Comparison of ENCODE assay signal across 24 cellular contexts in genomic region chr14:53228966-53229365, GRCh38.
DNase-seq lines count a peak whose midpoint lies in the region; ATAC-seq, FAIRE-seq and TF ChIP-seq lines count a peak whose summit lies in the region.
"Had no signal": no experiment of that assay in that cellular context is flagged by ENCODE, and none has a peak within 500 bp of the region (broad histone marks: within the 10 kb centered on the region; RNA-seq: fewer than 3 reads in every experiment).

No MANE protein-coding gene starts in this region.

- no peak overlapping the region for H3K4me3 ChIP-seq in right lobe of liver
- no peak overlapping the region for H3K4me3 ChIP-seq in HepG2 (replicated peaks in 1 of 3; ENCODE audit: insufficient read depth in 1 of 3, low read depth in 2 of 3, low read length in 3 of 3)
- H3K4me3 ChIP-seq: BLaER1 had no signal

- ATAC-seq in right lobe of liver (peak in 3 of 4 donors; percentile 45 to 69 (median 50)), HepG2 (no peak), left lobe of liver (peak; percentile 71), GM21786 (IDR thresholded peaks at IDR 0.05; ENCODE audit: unreplicated experiment) (no peak)

- 32% methylated on average over 4 of the region's 4 CpGs for WGBS in right lobe of liver (ENCODE audit: insufficient coverage, low coverage, low lambda C conversion rate, missing lambda C conversion rate)
- 2% methylated on average over 4 of the region's 4 CpGs for WGBS in HepG2 (ENCODE audit: low lambda C conversion rate)

- TF ChIP-seq POLR2A in right lobe of liver (IDR thresholded peaks at IDR 0.05) = no peak
- TF ChIP-seq POLR2A in HepG2 (IDR thresholded peaks at IDR 0.05; ENCODE audit: insufficient read depth in 1 of 2, low read depth in 2 of 2, low read length in 2 of 2) = no peak

- H2AFZ ChIP-seq in HepG2 (ENCODE audit: low read length) = no peak overlapping the region

- H4K20me1 ChIP-seq in HepG2 (ENCODE audit: insufficient read depth, low read length) = no peaks in the 10 kb centered on the region
- H4K20me1 ChIP-seq: BLaER1 had no signal

- intact Hi-C loops in right lobe of liver (cut with DNase I) = no loop called here
- intact Hi-C loops in HepG2 (cut with micrococcal nuclease; ENCODE audit: unreplicated experiment) = loop anchor here (5.0 kb wide), 1 partner anchor 577 kb away; no protein-coding TSS in a partner anchor

- H3K4me1 ChIP-seq in right lobe of liver = no peaks in the 10 kb centered on the region
- H3K4me1 ChIP-seq in HepG2 (ENCODE audit: insufficient read depth, low read length) = no peaks in the 10 kb centered on the region
- H3K4me1 ChIP-seq: BE2C had no signal

- TF ChIP-seq RAD21 in HepG2 (CRISPR knock-in tag; IDR thresholded peaks at IDR 0.05) = no peak

- CTCF ChIA-PET in HepG2 (lab: Yijun Ruan, JAX; ENCODE audit: low intra/inter-chr PET ratio, low total read pairs) = no interaction called here

- H3K9ac ChIP-seq in HepG2 (ENCODE audit: insufficient read depth, low read depth, low read length) = no peak overlapping the region
- H3K9ac ChIP-seq: BLaER1 had no signal

- TF ChIP-seq EP300 in HepG2 (IDR thresholded peaks at IDR 0.05; ENCODE audit: low read depth in 2 of 2, low read length in 2 of 2) = no peak
- no peak for TF ChIP-seq EP300 in HepG2 (CRISPR knock-in tag; IDR thresholded peaks at IDR 0.05; ENCODE audit: borderline replicate concordance)

- DNase-seq in right lobe of liver (no peak), HepG2 (ENCODE audit: low spot score) (no peak), left lobe of liver (ENCODE audit: low spot score) (no peak), NCI-H526 (lab: John Stamatoyannopoulos, UW) (no peak)
- DNase-seq: 8988T; ACHN; BE2C; C1 segment of cervical spinal cord; CD4-positive, alpha-beta memory T cell; CD4-positive, CD25-positive, alpha-beta regulatory T cell; CD8-positive, alpha-beta memory T cell; COR-L47; DMS 273 treated with DMSO at 0.1 percent for 48 hours; DMS153; DMS53; DMS79; GF-D8 had no signal

- H3K9me3 ChIP-seq in right lobe of liver (no peaks in the 10 kb centered on the region), HepG2 (ENCODE audit: low read length) (no peaks in the 10 kb centered on the region; the same call in 1 of the 2 replicates), KOPT-K1 (ENCODE audit: insufficient read depth, low read length, poor library complexity, severe bottlenecking) (peaks cover 43% of the 10 kb centered on the region)
- H3K9me3 ChIP-seq: BE2C had no signal

- POLR2A ChIA-PET in HepG2 (lab: Yijun Ruan, JAX) = no interaction called here

- H3K36me3 ChIP-seq in right lobe of liver (no peaks in the 10 kb centered on the region), HepG2 (replicated peaks in 1 of 2; ENCODE audit: control insufficient read depth in 1 of 2, insufficient read depth in 2 of 2, low read length in 2 of 2) (no peaks in the 10 kb centered on the region), KOPT-K1 (ENCODE audit: insufficient read depth, low read length) (peaks cover 17% of the 10 kb centered on the region)
- H3K36me3 ChIP-seq: BE2C, BLaER1 had no signal

- TF ChIP-seq CTCF in right lobe of liver (IDR thresholded peaks at IDR 0.05) (no peak), HepG2 (CRISPR knock-in tag; IDR thresholded peaks at IDR 0.05) (no peak)

- H3K79me2 ChIP-seq in HepG2 (ENCODE audit: insufficient read depth, low read length) = no peaks in the 10 kb centered on the region

- in situ Hi-C loops in HepG2 (cut with HindIII; ENCODE audit: extremely low pct_ligation_motif_present, low pct_unique_long_range_greater_than_20kb) = no loop called here

- no TSS peak for BruUV-seq in HepG2 (replicated peaks; lab: Mats Ljungman, UMichigan)

- no peaks in the 10 kb centered on the region for H3K27me3 ChIP-seq in right lobe of liver
- no peaks in the 10 kb centered on the region for H3K27me3 ChIP-seq in HepG2 (ENCODE audit: control insufficient read depth in 1 of 2, insufficient read depth in 2 of 2, low read length in 2 of 2)
- H3K27me3 ChIP-seq: BE2C, BLaER1 had no signal

- H3K4me2 ChIP-seq in HepG2 (ENCODE audit: low read depth, low read length) = no peak overlapping the region

- no peak for FAIRE-seq in HepG2 (lab: Jason Lieb, UNC)
- FAIRE-seq: A204.1, G401.6, GM12891, GM19239 had no signal

- no peak overlapping the region for H3K27ac ChIP-seq in right lobe of liver
- no peak overlapping the region for H3K27ac ChIP-seq in HepG2 (ENCODE audit: extremely low read length, insufficient read depth, low read length)
- peak overlapping the region; percentile 99 for H3K27ac ChIP-seq in KOPT-K1 (ENCODE audit: low read depth, low read length, poor library complexity, severe bottlenecking)

TF ChIP-seq in HepG2, 621 proteins besides CTCF, POLR2A, EP300 and RAD21:
- TF ChIP-seq ZNF761 (CRISPR knock-in tag; conservative IDR thresholded peaks at IDR 0.05) (no peak), SNAPC2 (CRISPR knock-in tag; IDR thresholded peaks at IDR 0.05) (no peak), GZF1 (CRISPR knock-in tag; IDR thresholded peaks at IDR 0.05) (no peak), ZNF253 (CRISPR knock-in tag; IDR thresholded peaks at IDR 0.05; ENCODE audit: borderline replicate concordance) (no peak), ZNF574 (CRISPR knock-in tag; IDR thresholded peaks at IDR 0.05) (no peak), NFYC (CRISPR knock-in tag; IDR thresholded peaks at IDR 0.05) (no peak), SAP130 (CRISPR knock-in tag; IDR thresholded peaks at IDR 0.05; ENCODE audit: low read depth) (no peak), ZFP41 (CRISPR knock-in tag; IDR thresholded peaks at IDR 0.05; ENCODE audit: borderline replicate concordance) (no peak)
TF ChIP-seq in HepG2: peak in this region for 0.

Comparison
In these comparisons a context has a peak if more than half of its experiments do, and no peak if none do; other contexts are left out.
1. ATAC-seq: peak in right lobe of liver (3 of 4) and left lobe of liver (single experiment); none in HepG2 (single experiment) and GM21786 (single experiment).